ENCODE assay signal across 8 cellular contexts in the genomic region with DNA sequence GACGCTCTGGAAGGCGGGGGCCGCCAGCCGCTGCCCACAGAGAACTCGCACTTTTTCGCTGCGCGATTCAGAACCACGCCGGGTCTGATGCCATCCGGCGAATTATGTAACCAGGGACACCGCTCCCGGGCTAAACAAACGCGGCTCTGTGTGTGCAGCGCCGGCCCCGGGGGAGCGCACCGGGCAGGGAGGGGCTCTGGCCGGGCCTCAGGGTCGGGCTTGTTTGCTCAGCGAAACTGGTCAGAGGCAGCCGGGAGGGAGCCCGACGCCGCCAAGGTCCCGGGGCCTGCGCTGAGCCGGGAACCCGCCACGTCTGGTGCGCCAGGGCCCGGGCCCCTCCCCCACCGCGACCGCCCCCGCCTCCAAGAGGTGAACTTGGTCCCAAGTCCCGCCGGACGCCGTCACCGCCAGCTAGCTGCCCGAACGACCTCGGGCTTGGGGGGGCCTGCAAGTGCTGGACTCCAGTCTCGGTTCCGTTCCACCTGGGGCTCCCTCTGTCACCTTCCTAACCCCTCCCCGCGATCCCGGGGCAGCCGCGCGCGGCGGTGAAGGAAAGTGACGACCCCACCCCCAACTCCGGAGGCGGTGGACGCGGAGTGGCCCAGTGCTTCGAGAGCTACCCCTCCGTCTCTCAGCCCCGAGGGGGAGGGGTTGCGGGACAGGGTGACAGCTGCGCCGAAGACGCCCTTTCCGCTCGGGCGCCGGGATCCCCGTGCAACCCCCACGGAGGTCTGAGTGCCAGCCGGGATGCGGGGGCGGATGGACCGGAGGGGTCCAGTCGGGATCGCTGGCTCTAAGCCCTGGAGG. TPM values are rescaled to one million over a fixed set of nuclear protein-coding genes. Genes with fewer than 3 reads are reported as not detected.
A peak's percentile ranks its signal among the peaks of the same experiment; 100 is the strongest.
DNase-seq lines count a peak whose midpoint lies in the region; ATAC-seq and TF ChIP-seq lines count a peak whose summit lies in the region.

No MANE protein-coding gene starts in this region.

- intact Hi-C loops in stomach (cut with DNase I; ENCODE audit: low total_unique reads) = no loop called here

- H3K4me3 ChIP-seq in esophagus (ENCODE audit: low read depth in 1 of 2, low read length in 2 of 2) (peak overlapping the region; percentile 96 to 98), mucosa of stomach (ENCODE audit: low read length) (peak overlapping the region; percentile 82), stomach (peak overlapping the region; percentile 80 to 97 (median 86))

- no peaks in the 10 kb centered on the region for H3K9me3 Mint-ChIP-seq in activated T-cell treated with anti-CD3 and anti-CD28 coated beads, Interleukin-2, amount 50 U/mL, for 4 hours

- no peaks in the 10 kb centered on the region for H3K9me3 ChIP-seq in esophagus (ENCODE audit: control insufficient read depth in 2 of 2, insufficient read depth in 1 of 2, low read depth in 1 of 2, low read length in 1 of 2)
- H3K9me3 ChIP-seq in mucosa of stomach (ENCODE audit: control insufficient read depth, low read length) = no peaks in the 10 kb centered on the region
- H3K9me3 ChIP-seq in stomach = no peaks in the 10 kb centered on the region

- H3K27me3 ChIP-seq in esophagus (ENCODE audit: control insufficient read depth in 1 of 2, insufficient read depth in 2 of 2, low read length in 2 of 2) (no peaks in the 10 kb centered on the region), mucosa of stomach (ENCODE audit: control insufficient read depth, insufficient read depth, low read length) (peaks cover 3% of the 10 kb centered on the region), stomach (no peaks in the 10 kb centered on the region)

- TF ChIP-seq POLR2A in stomach (IDR thresholded peaks at IDR 0.05) = peak in 1 of 4 donors; percentile 37

- 0% methylated on average over 69 to 81 of the region's 81 CpGs for WGBS in esophagus, 2 donors
- 0 to 1% (median 1%) methylated on average over 17 to 81 of the region's 81 CpGs for whole genome bisulfite sequencing in stomach, 5 donors

- H3K27me3 Mint-ChIP-seq in activated T-cell treated with anti-CD3 and anti-CD28 coated beads, Interleukin-2, amount 50 U/mL, for 4 hours (ENCODE audit: low read depth) = no peaks in the 10 kb centered on the region

- H3K4me1 Mint-ChIP-seq in activated T-cell treated with anti-CD3 and anti-CD28 coated beads, Interleukin-2, amount 50 U/mL, for 4 hours (ENCODE audit: low read depth) = peaks cover 49% of the 10 kb centered on the region

- no peak for TF ChIP-seq CTCF in stomach (IDR thresholded peaks at IDR 0.05)

- H3K27ac ChIP-seq in esophagus (ENCODE audit: low read depth in 2 of 2, low read length in 1 of 2) = peak overlapping the region; percentile 97 to 99
- H3K27ac ChIP-seq in stomach = peak overlapping the region; percentile 98 to 100 (median 99)

- no peak for TF ChIP-seq EP300 in stomach (IDR thresholded peaks at IDR 0.05)

- peak; percentile 31 for ATAC-seq in HG02798 (IDR thresholded peaks at IDR 0.05; ENCODE audit: poor library complexity, unreplicated experiment)
- ATAC-seq in activated T-cell treated with anti-CD3 and anti-CD28 coated beads, Interleukin-2, amount 50 U/mL, for 4 hours = peak; percentile 42 to 47

- H3K4me1 ChIP-seq in esophagus (ENCODE audit: control insufficient read depth in 2 of 2, insufficient read depth in 2 of 2, low read length in 1 of 2) = peaks cover 6 to 11% of the 10 kb centered on the region in 2 donors
- H3K4me1 ChIP-seq in mucosa of stomach (ENCODE audit: control insufficient read depth, insufficient read depth, low read length) = peaks cover 36% of the 10 kb centered on the region
- H3K4me1 ChIP-seq in stomach = peaks cover 38 to 57% (median 48%) of the 10 kb centered on the region in 4 donors

- H3K36me3 ChIP-seq in esophagus (ENCODE audit: control insufficient read depth in 2 of 2, insufficient read depth in 2 of 2, low read length in 1 of 2) (no peaks in the 10 kb centered on the region), mucosa of stomach (ENCODE audit: control insufficient read depth, insufficient read depth, low read length) (no peaks in the 10 kb centered on the region), stomach (peaks cover 0 to 3% (median 0%) of the 10 kb centered on the region in 4 donors)

- H3K4me3 Mint-ChIP-seq in activated T-cell treated with anti-CD3 and anti-CD28 coated beads, Interleukin-2, amount 50 U/mL, for 4 hours = peak overlapping the region; percentile 84

- H3K36me3 Mint-ChIP-seq in activated T-cell treated with anti-CD3 and anti-CD28 coated beads, Interleukin-2, amount 50 U/mL, for 4 hours (ENCODE audit: insufficient read depth) = no peaks in the 10 kb centered on the region

- DNase-seq in NCI-H1092 treated with DMSO at 0.1 percent for 48 hours (lab: John Stamatoyannopoulos, UW) (peak; percentile 14), NCI-H1092 (lab: John Stamatoyannopoulos, UW) (no peak), NCI-H82 (lab: John Stamatoyannopoulos, UW) (peak; percentile 89), stomach (peak; percentile 82)
- DNase-seq in activated T-cell treated with anti-CD3 and anti-CD28 coated beads, Interleukin-2, amount 50 U/mL, for 4 hours = peak; percentile 49

- H3K9ac ChIP-seq in mucosa of stomach (ENCODE audit: low read length) = peak overlapping the region; percentile 99

RNA-seq across cellular contexts. Expression of a gene that starts 0.8 kb away (rescaled TPM):
- 10 to 100 TPM; 30.9 to 41.7 (median 35.3) TPM for total RNA-seq in activated T-cell treated with anti-CD3 and anti-CD28 coated beads, Interleukin-2, amount 50 U/mL, for 4 hours
- polyA plus RNA-seq in esophagus = 10 to 100 TPM; 22.4 to 34.7 TPM
- 100 to 1,000 TPM in 2 of 5 donors, 10 to 100 TPM in 3; 64.6 to 152 (median 82.4) TPM for total RNA-seq in stomach
- 10 to 100 TPM; 28.4 to 67.4 (median 65.4) TPM for polyA plus RNA-seq in stomach

RNA-seq across cellular contexts. Expression of a gene that starts 27.1 kb away (rescaled TPM):
- total RNA-seq in activated T-cell treated with anti-CD3 and anti-CD28 coated beads, Interleukin-2, amount 50 U/mL, for 4 hours = under 1 TPM; 0.16 to 0.86 (median 0.24) TPM
- polyA plus RNA-seq in esophagus = 1 to 10 TPM; 2.1 to 4.4 TPM
- total RNA-seq in stomach = 1 to 10 TPM in 4 of 5 donors, under 1 TPM in 1; 0.45 to 5.8 (median 4.1) TPM
- 1 to 10 TPM; 1.5 to 5.9 (median 2.3) TPM for polyA plus RNA-seq in stomach
